ENCODE assay signal across 14 cellular contexts in the genomic region with DNA sequence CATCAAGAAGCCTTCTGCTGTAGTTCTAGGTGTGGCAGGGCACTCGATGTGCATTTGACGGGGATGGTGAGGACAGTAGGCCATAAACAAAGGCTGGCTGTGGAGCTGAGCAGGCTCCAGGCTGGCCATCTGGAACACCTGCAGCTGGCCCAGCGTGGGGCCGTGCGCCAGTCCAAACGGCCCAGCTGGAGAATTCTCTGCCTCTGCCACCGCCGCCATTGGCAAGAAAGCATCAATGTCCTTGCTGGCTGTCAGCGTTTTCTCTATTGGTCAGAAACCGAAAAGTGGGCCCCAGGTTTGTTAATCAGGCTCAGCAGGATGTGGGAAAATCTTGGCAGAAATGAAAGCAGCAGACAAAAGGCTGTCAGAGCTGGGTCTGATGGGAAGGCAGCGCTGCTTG. TPM values are rescaled to one million over a fixed set of nuclear protein-coding genes. Genes with fewer than 3 reads are reported as not detected.
DNase-seq lines count a peak whose midpoint lies in the region; TF ChIP-seq lines count a peak whose summit lies in the region.
"Had no signal": no experiment of that assay in that cellular context is flagged by ENCODE, and none has a peak within 500 bp of the region (broad histone marks: within the 10 kb centered on the region; RNA-seq: fewer than 3 reads in every experiment).

No MANE protein-coding gene starts in this region.

- H3K27ac ChIP-seq in cingulate gyrus (ENCODE audit: low read depth, low read length) (peak overlapping the region; percentile 90), tibial artery (no peak overlapping the region)
- H3K27ac ChIP-seq: BLaER1, left lung, VCaP had no signal

- H3K36me3 ChIP-seq in MG63, result no peaks in the 10 kb centered on the region
- H3K36me3 ChIP-seq in tibial artery, result no peaks in the 10 kb centered on the region
- H3K36me3 ChIP-seq: BLaER1, left lung had no signal

- peak; percentile 13 for DNase-seq in MG63
- peak; percentile 75 for DNase-seq in NCI-H446 treated with DMSO at 0.1 percent for 48 hours (lab: John Stamatoyannopoulos, UW)
- peak; percentile 67 for DNase-seq in pons (ENCODE audit: low spot score)
- no peak for DNase-seq in tibial artery
- DNase-seq in SW 1271 (lab: John Stamatoyannopoulos, UW), result no peak
- no peak for DNase-seq in GM19238 (ENCODE audit: insufficient read length, low spot score)
- DNase-seq: left lung, NCI-H1048, NCI-H510A treated with DMSO at 0.1 percent for 48 hours, small intestine, trophoblast cell had no signal

- peaks cover 0 to 6% (median 2%) of the 10 kb centered on the region in 4 donors for H3K4me1 ChIP-seq in tibial artery
- H3K4me1 ChIP-seq: left lung had no signal

- intact Hi-C loops in tibial artery (cut with DNase I; ENCODE audit: low total_unique reads), result no loop called here

- H3K4me3 ChIP-seq in MG63, result no peak overlapping the region
- H3K4me3 ChIP-seq in tibial artery, result no peak overlapping the region
- H3K4me3 ChIP-seq: BLaER1, left lung had no signal

- H3K9me3 ChIP-seq in MG63 (no peaks in the 10 kb centered on the region), tibial artery (no peaks in the 10 kb centered on the region)
- H3K9me3 ChIP-seq: left lung had no signal

- no peak for TF ChIP-seq CTCF in tibial artery (IDR thresholded peaks at IDR 0.05)

- H3K27me3 ChIP-seq in MG63 (no peaks in the 10 kb centered on the region), tibial artery (no peaks in the 10 kb centered on the region)
- H3K27me3 ChIP-seq: BLaER1, left lung had no signal

RNA-seq across cellular contexts. Expression of a gene that starts 24.0 kb away (rescaled TPM):
- 10.2 and 20.6 TPM in 2 replicates for total RNA-seq in MG63 (2014; rRNA removed; shearing (Covaris generic); ENCODE audit: low replicate concordance)

Comparison
In these comparisons a context has a peak if more than half of its experiments do, and no peak if none do; other contexts are left out.
1. DNase-seq: peak in MG63 (single experiment), NCI-H446 treated with DMSO at 0.1 percent for 48 hours (single experiment) and pons (single experiment); none in tibial artery (0 of 2), SW 1271 (0 of 2) and GM19238 (single experiment).